In genomic region chr1:43582162-43582566, GRCh38 we compare ENCODE assay signal across 9 cellular contexts. TPM values are rescaled to one million over a fixed set of nuclear protein-coding genes. Genes with fewer than 3 reads are reported as not detected.
A peak's percentile ranks its signal among the peaks of the same experiment; 100 is the strongest.
DNase-seq lines count a peak whose midpoint lies in the region; ATAC-seq, FAIRE-seq and TF ChIP-seq lines count a peak whose summit lies in the region.
"Had no signal": no experiment of that assay in that cellular context is flagged by ENCODE, and none has a peak within 500 bp of the region (broad histone marks: within the 10 kb centered on the region; RNA-seq: fewer than 3 reads in every experiment).

No MANE protein-coding gene starts in this region.

- H3K9ac ChIP-seq in DND-41 (ENCODE audit: low read depth, low read length) = no peak overlapping the region
- no peak overlapping the region for H3K9ac ChIP-seq in kidney (ENCODE audit: low read length in 2 of 2)

- no peaks in the 10 kb centered on the region for H3K36me3 Mint-ChIP-seq in activated naive CD4-positive, alpha-beta T cell treated with anti-CD3 and anti-CD28 coated beads, Interleukin-2, amount 10 ng/mL, durations not matched to agents 7 days and 5 days

- no peak for TF ChIP-seq CTCF in DND-41 (IDR thresholded peaks at IDR 0.05; ENCODE audit: borderline replicate concordance, extremely low read depth, low read length, poor library complexity, severe bottlenecking)
- no peak for TF ChIP-seq CTCF in kidney (IDR thresholded peaks at IDR 0.05; ENCODE audit: borderline replicate concordance, extremely low read depth, insufficient read depth)

- no peaks in the 10 kb centered on the region for H3K27me3 ChIP-seq in DND-41 (ENCODE audit: insufficient read depth, low read length, poor library complexity)

- H3K4me1 ChIP-seq in DND-41 (ENCODE audit: insufficient read depth, low read length) (no peaks in the 10 kb centered on the region), kidney (ENCODE audit: control insufficient read depth in 1 of 2, insufficient read depth in 1 of 2, low read depth in 1 of 2, low read length in 2 of 2) (no peaks in the 10 kb centered on the region)

- no peak overlapping the region for H2AFZ ChIP-seq in DND-41 (ENCODE audit: low read depth, low read length)

- no peak overlapping the region for H3K4me3 Mint-ChIP-seq in activated naive CD4-positive, alpha-beta T cell treated with anti-CD3 and anti-CD28 coated beads, Interleukin-2, amount 10 ng/mL, durations not matched to agents 7 days and 5 days
- H3K4me3 Mint-ChIP-seq: nephron had no signal

- H3K79me2 ChIP-seq in DND-41 (ENCODE audit: insufficient read depth, low read length) = no peaks in the 10 kb centered on the region

- no peak for FAIRE-seq in kidney (lab: Jason Lieb, UNC)

- no peaks in the 10 kb centered on the region for H3K27me3 Mint-ChIP-seq in activated naive CD4-positive, alpha-beta T cell treated with anti-CD3 and anti-CD28 coated beads, Interleukin-2, amount 10 ng/mL, durations not matched to agents 7 days and 5 days

- no peaks in the 10 kb centered on the region for H3K36me3 ChIP-seq in DND-41 (ENCODE audit: insufficient read depth, low read length)
- H3K36me3 ChIP-seq in kidney (ENCODE audit: control insufficient read depth in 1 of 2, insufficient read depth in 2 of 2, low read length in 2 of 2) = peaks cover 0 to 10% of the 10 kb centered on the region in 2 donors

- H3K27ac ChIP-seq in DND-41 (ENCODE audit: low read length) (no peak overlapping the region), kidney (ENCODE audit: low read depth in 2 of 2, low read length in 2 of 2) (no peak overlapping the region)

- H3K4me3 ChIP-seq in DND-41 (ENCODE audit: low read depth in 1 of 2, low read length in 2 of 2) (no peak overlapping the region), kidney (ENCODE audit: low read length in 2 of 2) (no peak overlapping the region)

- POLR2A ChIA-PET in HEK293T (lab: Yijun Ruan, JAX) = no interaction called here

- no peaks in the 10 kb centered on the region for H4K20me1 ChIP-seq in DND-41 (ENCODE audit: insufficient read depth, low read length)

- H3K27ac Mint-ChIP-seq in activated naive CD4-positive, alpha-beta T cell treated with anti-CD3 and anti-CD28 coated beads, Interleukin-2, amount 10 ng/mL, durations not matched to agents 7 days and 5 days = no peak overlapping the region

- peaks cover 5% of the 10 kb centered on the region for H3K4me1 Mint-ChIP-seq in activated naive CD4-positive, alpha-beta T cell treated with anti-CD3 and anti-CD28 coated beads, Interleukin-2, amount 10 ng/mL, durations not matched to agents 7 days and 5 days

- H3K9me3 Mint-ChIP-seq in activated naive CD4-positive, alpha-beta T cell treated with anti-CD3 and anti-CD28 coated beads, Interleukin-2, amount 10 ng/mL, durations not matched to agents 7 days and 5 days = no peaks in the 10 kb centered on the region
- H3K9me3 Mint-ChIP-seq: nephron had no signal

- intact Hi-C loops in kidney (cut with DNase I) = no loop called here

- peak; percentile 90 for ATAC-seq in DND-41 (ENCODE audit: insufficient read depth, low read depth)
- ATAC-seq in GM21737 (IDR thresholded peaks at IDR 0.05; ENCODE audit: unreplicated experiment) = no peak
- ATAC-seq in GM19397 (IDR thresholded peaks at IDR 0.05; ENCODE audit: unreplicated experiment) = no peak

- H3K4me2 ChIP-seq in DND-41 (ENCODE audit: insufficient read depth, low read length) = no peak overlapping the region

- CTCF ChIA-PET in HEK293T (lab: Yijun Ruan, JAX) = no interaction called here
- CTCF ChIA-PET in activated naive CD4-positive, alpha-beta T cell treated with anti-CD3 and anti-CD28 coated beads, Interleukin-2, amount 10 ng/mL, durations not matched to agents 7 days and 5 days (lab: Charles Lee) = no interaction called here

- H3K9me3 ChIP-seq in DND-41 (ENCODE audit: insufficient read depth, low read length, severe bottlenecking) = no peaks in the 10 kb centered on the region
- H3K9me3 ChIP-seq in kidney (ENCODE audit: control insufficient read depth in 1 of 2, low read length in 2 of 2) = no peaks in the 10 kb centered on the region

- DNase-seq in DND-41 (peak; percentile 48), HEK293T (ENCODE audit: extremely low spot score) (peak; percentile 40), NCI-H345 treated with DMSO at 0.1 percent for 48 hours (lab: John Stamatoyannopoulos, UW; ENCODE audit: unreplicated experiment) (peak; percentile 68), kidney (peak; percentile 90)
- DNase-seq in activated naive CD4-positive, alpha-beta T cell treated with anti-CD3 and anti-CD28 coated beads, Interleukin-2, amount 10 ng/mL, durations not matched to agents 7 days and 5 days = peak; percentile 39
- peak; percentile 21 to 77 for DNase-seq in stimulated activated CD8-positive, alpha-beta memory T cell treated with anti-CD3 and anti-CD28 coated beads, Interleukin-7, amount 100 ng/mL, for 48 hours (ENCODE audit: extremely low read depth in 1 of 2, low read depth in 1 of 2)

TF ChIP-seq in HEK293T, 16 proteins besides CTCF, POLR2A, EP300 and RAD21:
- TF ChIP-seq ZNF384 (IDR thresholded peaks at IDR 0.05) = no peak
- TF ChIP-seq FOXM1 (IDR thresholded peaks at IDR 0.05; ENCODE audit: borderline replicate concordance) = no peak
- TF ChIP-seq L3MBTL2 (conservative IDR thresholded peaks at IDR 0.05) = no peak
- TF ChIP-seq PKNOX1 (IDR thresholded peaks at IDR 0.05) = no peak
- no peak for TF ChIP-seq SP1 (IDR thresholded peaks at IDR 0.05)
- TF ChIP-seq SUZ12 (IDR thresholded peaks at IDR 0.05) = no peak
- TF ChIP-seq ARNT (IDR thresholded peaks at IDR 0.05) = no peak
- TF ChIP-seq HDGF (IDR thresholded peaks at IDR 0.05; ENCODE audit: borderline replicate concordance) = no peak
- no peak for TF ChIP-seq FOXK2 (IDR thresholded peaks at IDR 0.05)
- TF ChIP-seq BHLHE40 (IDR thresholded peaks at IDR 0.05; ENCODE audit: borderline replicate concordance) = no peak

RNA-seq across cellular contexts. Expression of gene PTPRF, which starts 51.5 kb away (rescaled TPM):
- total RNA-seq in kidney = 197 TPM
- polyA plus RNA-seq in kidney (ENCODE audit: insufficient read depth, low read depth, low replicate concordance) = 39.5 TPM

Comparison
In these comparisons a context has a peak if more than half of its experiments do, and no peak if none do; other contexts are left out.
1. DNase-seq: peak in every context shown above with its lines; median percentile 90 in kidney; 68 in NCI-H345 treated with DMSO at 0.1 percent for 48 hours; 49 in stimulated activated CD8-positive, alpha-beta memory T cell treated with anti-CD3 and anti-CD28 coated beads, Interleukin-7, amount 100 ng/mL, for 48 hours; 48 in DND-41; 40 in HEK293T; 39 in activated naive CD4-positive, alpha-beta T cell treated with anti-CD3 and anti-CD28 coated beads, Interleukin-2, amount 10 ng/mL, durations not matched to agents 7 days and 5 days.